ENCODE assay signal across 8 cellular contexts in genomic region chr16:31700200-31700529, GRCh38.
DNase-seq lines count a peak whose midpoint lies in the region; ATAC-seq and TF ChIP-seq lines count a peak whose summit lies in the region.

No MANE protein-coding gene starts in this region.

- peaks cover 25% of the 10 kb centered on the region for H3K36me3 Mint-ChIP-seq in Calu3 (ENCODE audit: insufficient read depth, unreplicated experiment)
- peaks cover 14% of the 10 kb centered on the region for H3K36me3 Mint-ChIP-seq in brain
- H3K36me3 Mint-ChIP-seq in memory B cell: peaks cover 12% of the 10 kb centered on the region

- no TSS peak for BruUV-seq in Calu3 (replicated peaks; lab: Mats Ljungman, UMichigan)

- TF ChIP-seq CTCF in Calu3 (IDR thresholded peaks at IDR 0.05; ENCODE audit: unreplicated experiment) (no peak), brain (conservative IDR thresholded peaks at IDR 0.05) (no peak)

- intact Hi-C loops in Calu3 (cut with micrococcal nuclease; ENCODE audit: unreplicated experiment): no loop called here

- peak overlapping the region; percentile 82 for H3K4me3 Mint-ChIP-seq in Calu3 (ENCODE audit: low read depth, unreplicated experiment)
- H3K4me3 Mint-ChIP-seq in brain: peak overlapping the region; percentile 86 to 93 (median 91)
- peak overlapping the region; percentile 90 for H3K4me3 Mint-ChIP-seq in memory B cell

- peak; percentile 90 for ATAC-seq in memory B cell (ENCODE audit: low read depth)
- ATAC-seq in HG02759 (IDR thresholded peaks at IDR 0.05; ENCODE audit: unreplicated experiment): no peak
- ATAC-seq in HG02588 (IDR thresholded peaks at IDR 0.05; ENCODE audit: unreplicated experiment): no peak

- CTCF ChIA-PET in Calu3 (lab: Charles Lee): interaction anchor here (1.4 to 1.5 kb wide), 2 partner anchors 10 to 241 kb away, joined by 3 read pairs; partner anchors contain the start of gene ARMC5

- H3K4me1 Mint-ChIP-seq in Calu3 (ENCODE audit: low read depth, unreplicated experiment) (peaks cover 18% of the 10 kb centered on the region), brain (peaks cover 12% of the 10 kb centered on the region), memory B cell (peaks cover 16% of the 10 kb centered on the region)

- H3K27ac Mint-ChIP-seq in Calu3 (ENCODE audit: unreplicated experiment) (no peak overlapping the region), brain (peak overlapping the region in 2 of 5 experiments; percentile 66 to 81), memory B cell (peak overlapping the region; percentile 92)

- no peaks in the 10 kb centered on the region for H3K27me3 Mint-ChIP-seq in Calu3 (ENCODE audit: unreplicated experiment)
- peaks cover 37% of the 10 kb centered on the region for H3K27me3 Mint-ChIP-seq in brain
- H3K27me3 Mint-ChIP-seq in memory B cell: no peaks in the 10 kb centered on the region

- DNase-seq in Calu3 (no peak), GM19238 (ENCODE audit: insufficient read length, low spot score) (peak; percentile 82), NCI-H1436 treated with DMSO at 0.1 percent for 48 hours (lab: John Stamatoyannopoulos, UW) (peak; percentile 63), memory B cell (ENCODE audit: low spot score in 2 of 2) (no peak), NOMO-1 treated with dmso at 0.1 percent for 144 hours (lab: John Stamatoyannopoulos, UW; ENCODE audit: unreplicated experiment) (no peak)

- H3K9me3 Mint-ChIP-seq in Calu3 (ENCODE audit: low read depth, unreplicated experiment) (peaks cover 5% of the 10 kb centered on the region), brain (no peaks in the 10 kb centered on the region), memory B cell (no peaks in the 10 kb centered on the region)

Comparison
In these comparisons a context has a peak if more than half of its experiments do, and no peak if none do; other contexts are left out.
1. DNase-seq: peak in GM19238 (single experiment) and NCI-H1436 treated with DMSO at 0.1 percent for 48 hours (single experiment); none in Calu3 (single experiment), memory B cell (0 of 2) and NOMO-1 treated with dmso at 0.1 percent for 144 hours (single experiment).
2. Peak in every context shown above with its lines, with median percentiles within 50 percentile points of each other: H3K4me3 Mint-ChIP-seq.